ENCODE assay signal across 1 cellular context in genomic region chr10:26931223-26931622, GRCh38.
TF ChIP-seq lines count a peak whose summit lies in the region.

No MANE protein-coding gene starts in this region.

TF ChIP-seq in GM23338, 12 proteins besides CTCF, POLR2A, EP300 and RAD21 (continued from another document):
- TF ChIP-seq REST (IDR thresholded peaks at IDR 0.05; ENCODE audit: unreplicated experiment) (no peak), STAT1 (IDR thresholded peaks at IDR 0.05; ENCODE audit: unreplicated experiment) (no peak), ZNF331 (CRISPR knock-in tag; IDR thresholded peaks at IDR 0.05; ENCODE audit: low read depth) (no peak), JUNB (IDR thresholded peaks at IDR 0.05; ENCODE audit: unreplicated experiment) (no peak), EZH2 (IDR thresholded peaks at IDR 0.05; ENCODE audit: low read depth, unreplicated experiment) (no peak), ETS1 (IDR thresholded peaks at IDR 0.05) (no peak), NANOG (IDR thresholded peaks at IDR 0.05; ENCODE audit: borderline replicate concordance) (no peak), ZNF114 (CRISPR knock-in tag; IDR thresholded peaks at IDR 0.05) (no peak)
